Comparison of ENCODE assay signal across 34 cellular contexts in genomic region chr5:162214551-162214950, GRCh38.
"Had no signal": no experiment of that assay in that cellular context is flagged by ENCODE, and none has a peak within 500 bp of the region (broad histone marks: within the 10 kb centered on the region; RNA-seq: fewer than 3 reads in every experiment).

No MANE protein-coding gene starts in this region.

- H3K4me3 ChIP-seq: adrenal gland, ascending aorta, body of pancreas, breast epithelium, cardiac muscle cell had no signal

- H3K4me1 ChIP-seq: adrenal gland, ascending aorta, body of pancreas, breast epithelium had no signal

- H3K36me3 ChIP-seq: adrenal gland, ascending aorta, brain microvascular endothelial cell, breast epithelium, cardiac muscle cell had no signal

- DNase-seq: activated effector memory CD4-positive, alpha-beta T cell treated with anti-CD3 and anti-CD28 coated beads, Interleukin-2, amount 50 U/mL, for 16 hours; activated effector memory CD4-positive, alpha-beta T cell treated with Interleukin-2 at 50 U/mL for 16 hours; activated gamma-delta T cell; activated gamma-delta T cell treated with Interleukin-2 at 50 U/mL for 16 hours; activated naive CD4-positive, alpha-beta T cell treated with anti-CD3 and anti-CD28 coated beads for 36 hours; activated naive CD4-positive, alpha-beta T cell treated with anti-CD3 and anti-CD28 coated beads, Interleukin-2, amount 10 ng/mL, durations not matched to agents 7 days and 5 days; activated naive CD4-positive, alpha-beta T cell treated with anti-CD3 and anti-CD28 coated beads, Interleukin-2, amount 50 U/mL, for 16 hours; activated naive CD4-positive, alpha-beta T cell treated with Interleukin-2 at 50 U/mL for 16 hours; activated naive CD8-positive, alpha-beta T cell treated with anti-CD3 and anti-CD28 coated beads for 36 hours; activated naive CD8-positive, alpha-beta T cell treated with anti-CD3 and anti-CD28 coated beads, Interleukin-2, amount 10 ng/mL, durations not matched to agents 7 days and 5 days; activated naive CD8-positive, alpha-beta T cell treated with anti-CD3 and anti-CD28 coated beads, Interleukin-2, amount 50 U/mL, for 24 hours; activated T-cell treated with anti-CD3 and anti-CD28 coated beads for 4 hours; activated T-cell treated with anti-CD3 and anti-CD28 coated beads, Interleukin-2, amount 50 U/mL, for 1 hour; activated T-cell treated with anti-CD3 and anti-CD28 coated beads, Interleukin-2, amount 50 U/mL, for 24 hours; activated T-cell treated with anti-CD3 and anti-CD28 coated beads, Interleukin-2, amount 50 U/mL, for 4 hours; activated T-cell treated with anti-CD3 and anti-CD28 coated beads, Interleukin-2, amount 50 U/mL, for 48 hours; activated T-cell treated with anti-CD3 and anti-CD28 coated beads, Interleukin-2, amount 50 U/mL, for 72 hours; adrenal gland; amniotic stem cell; amygdala; anterior cingulate cortex; aorta; body of pancreas; brain microvascular endothelial cell; caudate nucleus; central memory CD4-positive, alpha-beta T cell; cerebellar nuclear complex had no signal

- ATAC-seq: activated naive CD4-positive, alpha-beta T cell treated with anti-CD3 and anti-CD28 coated beads, Interleukin-2, amount 50 U/mL, for 72 hours; activated naive CD8-positive, alpha-beta T cell treated with anti-CD3 and anti-CD28 coated beads, Interleukin-2, amount 50 U/mL, for 24 hours; activated T-cell treated with anti-CD3 and anti-CD28 coated beads, Interleukin-2, amount 50 U/mL, for 4 hours; activated T-cell treated with anti-CD3 and anti-CD28 coated beads, Interleukin-2, amount 50 U/mL, for 72 hours; activated T-helper 17 cell treated with anti-CD3 and anti-CD28 coated beads, Interleukin-2, amount 50 U/mL, for 72 hours; body of pancreas had no signal

- H3K9me3 ChIP-seq: adrenal gland, ascending aorta, body of pancreas, breast epithelium had no signal

- FAIRE-seq: astrocyte, bronchial epithelial cell had no signal

- H3K27ac ChIP-seq: adrenal gland, ascending aorta, body of pancreas, brain microvascular endothelial cell, breast epithelium, cardiac muscle cell had no signal

- H3K27me3 ChIP-seq: adrenal gland, ascending aorta, body of pancreas, brain microvascular endothelial cell, breast epithelium, cardiac muscle cell had no signal
